In the genomic region with DNA sequence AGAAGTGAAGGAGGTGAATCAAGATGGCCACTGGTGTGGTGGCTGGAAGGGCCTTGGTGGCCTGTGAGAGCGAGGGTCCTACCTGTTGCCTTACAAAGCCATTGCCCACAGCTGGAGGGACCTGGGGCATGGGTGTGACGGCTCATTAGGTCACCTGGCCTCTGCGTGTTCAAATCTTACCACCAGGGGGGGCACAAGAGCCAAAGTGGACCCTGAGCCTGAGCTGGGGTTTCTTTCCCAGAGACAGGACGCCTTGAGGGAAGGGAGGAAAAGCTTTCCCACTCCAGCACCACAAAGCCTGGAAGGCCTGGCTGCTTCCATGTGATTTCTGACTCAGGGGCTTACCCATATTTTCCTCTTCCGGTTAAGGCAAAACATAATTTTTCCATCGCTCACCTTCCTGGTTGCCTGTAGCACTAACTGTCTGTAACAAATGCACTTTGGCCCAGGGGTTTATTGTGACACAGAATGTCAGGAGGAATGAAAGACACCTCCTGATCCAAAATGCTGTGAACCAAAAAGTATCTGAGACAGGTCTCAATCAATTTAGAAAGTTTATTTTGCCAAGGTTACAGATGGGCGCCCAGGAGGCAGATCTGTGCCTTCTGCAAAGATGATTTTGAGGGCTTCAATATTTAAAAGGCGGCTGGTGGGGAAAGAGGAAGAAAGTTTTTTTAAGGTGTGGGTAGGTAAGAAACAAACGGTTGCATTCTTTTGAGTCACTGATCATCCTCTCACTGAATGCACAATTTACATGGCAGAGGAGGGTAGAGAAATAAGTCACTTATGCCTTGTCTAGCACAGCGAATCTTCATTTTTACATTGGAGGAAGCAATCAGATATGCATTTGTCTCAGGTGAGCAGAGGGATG, we compare ENCODE assay signal across 8 cellular contexts. TPM values are rescaled to one million over a fixed set of nuclear protein-coding genes. Genes with fewer than 3 reads are reported as not detected.
DNase-seq lines count a peak whose midpoint lies in the region; ATAC-seq, FAIRE-seq and TF ChIP-seq lines count a peak whose summit lies in the region.

No MANE protein-coding gene starts in this region.

- H3K4me3 ChIP-seq in AG04449 (ENCODE audit: low read depth, low read length), result no peak overlapping the region
- H3K4me3 ChIP-seq in WERI-Rb-1 (ENCODE audit: low read depth, low read length), result no peak overlapping the region
- H3K4me3 ChIP-seq in mammary epithelial cell (replicated peaks in 1 of 3; ENCODE audit: insufficient read depth in 1 of 3, low read depth in 2 of 3, low read length in 3 of 3), result no peak overlapping the region
- H3K4me3 ChIP-seq in kidney (ENCODE audit: low read length in 2 of 2), result no peak overlapping the region

- no peak for FAIRE-seq in kidney (lab: Jason Lieb, UNC)

- H3K9me3 ChIP-seq in WERI-Rb-1 (ENCODE audit: severe bottlenecking) (no peaks in the 10 kb centered on the region), mammary epithelial cell (replicated peaks; ENCODE audit: insufficient read depth, low read length) (no peaks in the 10 kb centered on the region), kidney (ENCODE audit: control insufficient read depth in 1 of 2, low read length in 2 of 2) (no peaks in the 10 kb centered on the region)

- WGBS in mammary epithelial cell (ENCODE audit: low coverage, missing lambda C conversion rate), result 28% methylated on average over 10 of the region's 10 CpGs

- H3K36me3 ChIP-seq in WERI-Rb-1 (no peaks in the 10 kb centered on the region), mammary epithelial cell (ENCODE audit: insufficient read depth, low read length) (no peaks in the 10 kb centered on the region), kidney (ENCODE audit: control insufficient read depth in 1 of 2, insufficient read depth in 2 of 2, low read length in 2 of 2) (no peaks in the 10 kb centered on the region)

- ATAC-seq in GM18867 (IDR thresholded peaks at IDR 0.05; ENCODE audit: unreplicated experiment), result no peak

- H3K9ac ChIP-seq in mammary epithelial cell (ENCODE audit: insufficient read depth, low read length), result peak overlapping the region; percentile 24
- H3K9ac ChIP-seq in kidney (ENCODE audit: low read length in 2 of 2), result peak overlapping the region in 1 of 2 donors; percentile 62

- no peak overlapping the region for H3K27ac ChIP-seq in WERI-Rb-1
- peak overlapping the region; percentile 52 for H3K27ac ChIP-seq in mammary epithelial cell (ENCODE audit: insufficient read depth, low read depth, low read length)
- H3K27ac ChIP-seq in kidney (ENCODE audit: low read depth in 2 of 2, low read length in 2 of 2), result peak overlapping the region; percentile 44 to 78

- no peaks in the 10 kb centered on the region for H4K20me1 ChIP-seq in mammary epithelial cell (ENCODE audit: insufficient read depth, low read length)

- dilution Hi-C loops in mammary epithelial cell (cut with HindIII; ENCODE audit: low sequenced_read_pairs), result loop anchor here (5.0 to 10.0 kb wide), 4 partner anchors 36 to 211 kb away; no protein-coding TSS in a partner anchor

- POLR2A ChIA-PET in AG04449 (lab: Yijun Ruan, JAX), result interaction anchor here (1.6 kb wide), 1 partner anchor 83 kb away, joined by 5 read pairs; no protein-coding TSS in a partner anchor

- H3K4me2 ChIP-seq in mammary epithelial cell (ENCODE audit: insufficient read depth, low read depth, low read length), result no peak overlapping the region

- TF ChIP-seq CTCF in AG04449 (IDR thresholded peaks at IDR 0.05; ENCODE audit: insufficient read depth, low read length, missing control alignments) (peak; percentile 93), WERI-Rb-1 (IDR thresholded peaks at IDR 0.05; ENCODE audit: low read depth, low read length) (peak; percentile 91), mammary epithelial cell (conservative IDR thresholded peaks at IDR 0.05 in 1 of 2, IDR thresholded peaks at IDR 0.05 in 1 of 2; ENCODE audit: extremely low read depth in 1 of 2, insufficient read depth in 1 of 2, low read depth in 1 of 2, low read length in 2 of 2) (peak; percentile 82 to 93), kidney (IDR thresholded peaks at IDR 0.05; ENCODE audit: borderline replicate concordance, extremely low read depth, insufficient read depth) (peak; percentile 96)

- intact Hi-C loops in mammary epithelial cell (cut with micrococcal nuclease) (loop anchor here (1.0 to 10.0 kb wide), 5 partner anchors 82 to 271 kb away; no protein-coding TSS in a partner anchor), kidney (cut with DNase I) (loop anchor here (5.0 kb wide), 1 partner anchor 81 kb away; no protein-coding TSS in a partner anchor)

- no TSS peak for BruUV-seq in mammary epithelial cell (replicated peaks; lab: Mats Ljungman, UMichigan)

- DNase-seq in AG04449 (ENCODE audit: low read depth, low spot score) (no peak), GM19238 (ENCODE audit: insufficient read length, low spot score) (peak; percentile 93), NCI-H146 treated with DMSO at 0.1 percent for 48 hours (lab: John Stamatoyannopoulos, UW; ENCODE audit: unreplicated experiment) (peak; percentile 84), WERI-Rb-1 (peak; percentile 85), mammary epithelial cell (peak; percentile 88), kidney (peak; percentile 89)
- peak; percentile 51 to 64 for DNase-seq in stimulated activated CD4-positive, alpha-beta T cell treated with anti-CD3 and anti-CD28 coated beads, Interleukin-15, amount 100 ng/mL, for 1 hour (ENCODE audit: low read depth in 1 of 2, low spot score in 1 of 2)

- peaks cover 7% of the 10 kb centered on the region for H3K79me2 ChIP-seq in mammary epithelial cell (ENCODE audit: insufficient read depth, low read length)

- peaks cover 20% of the 10 kb centered on the region for H3K4me1 ChIP-seq in mammary epithelial cell (ENCODE audit: insufficient read depth, low read length)
- peaks cover 0 to 4% of the 10 kb centered on the region in 2 donors for H3K4me1 ChIP-seq in kidney (ENCODE audit: control insufficient read depth in 1 of 2, insufficient read depth in 1 of 2, low read depth in 1 of 2, low read length in 2 of 2)

- H3K27me3 ChIP-seq in WERI-Rb-1 (ENCODE audit: insufficient read depth, low read depth, severe bottlenecking) (no peaks in the 10 kb centered on the region), mammary epithelial cell (ENCODE audit: insufficient read depth, low read length) (no peaks in the 10 kb centered on the region)

- in situ Hi-C loops in mammary epithelial cell (cut with MboI; ENCODE audit: low sequenced_read_pairs in 2 of 2), result loop anchor here (10.0 kb wide), 1 partner anchor 131 kb away; no protein-coding TSS in a partner anchor

- H2AFZ ChIP-seq in mammary epithelial cell (ENCODE audit: low read depth, low read length), result no peak overlapping the region

- CTCF ChIA-PET in AG04449 (lab: Yijun Ruan, JAX), result interaction anchor here (0.6 to 14.1 kb wide), 44 partner anchors 11 to 618 kb away, joined by 3 to 269 read pairs (median 5); partner anchors contain the start of gene TAPBPL
- CTCF ChIA-PET in mammary epithelial cell (lab: Charles Lee; ENCODE audit: low non-redundant PET), result interaction anchor here (0.6 to 1.0 kb wide), 7 partner anchors 19 to 89 kb away, joined by 3 to 8 read pairs (median 6); no protein-coding TSS in a partner anchor

RNA-seq across cellular contexts. Expression of gene CD9, which starts 4.3 kb away (rescaled TPM):
- total RNA-seq in mammary epithelial cell (100 to 1,000 TPM; 351 to 470 TPM), kidney (421 TPM)
- polyA plus RNA-seq in mammary epithelial cell (775 TPM), kidney (ENCODE audit: insufficient read depth, low read depth, low replicate concordance) (301 TPM)
- 463 TPM for polyA minus RNA-seq in mammary epithelial cell
